8 cellular contexts compared by ENCODE assay signal in the genomic region with DNA sequence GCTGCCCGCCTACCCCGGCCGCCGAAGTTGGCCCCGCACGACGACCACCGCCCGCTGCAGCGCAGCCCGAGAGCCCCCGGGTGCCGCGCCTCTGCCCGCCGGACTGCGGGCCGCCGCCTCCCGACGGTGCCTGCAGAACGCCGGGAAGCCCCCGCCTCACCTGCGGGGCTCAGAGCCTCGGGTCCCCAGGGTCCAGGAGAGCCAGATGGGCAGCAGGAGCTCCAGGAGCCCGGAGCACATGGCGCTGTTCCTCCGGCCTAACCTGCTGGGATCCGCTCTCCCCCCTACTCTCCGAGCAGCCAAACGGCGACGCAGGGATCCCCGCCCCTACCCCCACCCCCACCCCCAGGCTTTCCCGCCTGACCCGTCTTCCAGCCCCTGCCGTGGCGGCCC. TPM values are rescaled to one million over a fixed set of nuclear protein-coding genes. Genes with fewer than 3 reads are reported as not detected.
A peak's percentile ranks its signal among the peaks of the same experiment; 100 is the strongest.
DNase-seq lines count a peak whose midpoint lies in the region; ATAC-seq and TF ChIP-seq lines count a peak whose summit lies in the region.

No MANE protein-coding gene starts in this region.

- TF ChIP-seq CTCF in WERI-Rb-1 (IDR thresholded peaks at IDR 0.05; ENCODE audit: low read depth, low read length) (no peak), transverse colon (IDR thresholded peaks at IDR 0.05) (no peak)

- H3K9me3 Mint-ChIP-seq in activated naive CD8-positive, alpha-beta T cell (ENCODE audit: low read depth): no peaks in the 10 kb centered on the region
- H3K9me3 Mint-ChIP-seq in activated naive CD8-positive, alpha-beta T cell treated with anti-CD3 and anti-CD28 coated beads, Interleukin-2, amount 50 U/mL, for 24 hours: peaks cover 6% of the 10 kb centered on the region

- WGBS in transverse colon (ENCODE audit: low coverage in 1 of 2), 2 donors: 25% methylated on average over 16 of the region's 39 CpGs; no CpG with 5 or more reads in 1 of the 2 donors

- in situ Hi-C loops in transverse colon (cut with MboI; ENCODE audit: low pct_ligation_motif_present in 1 of 4, low pct_unique_long_range_greater_than_20kb in 1 of 4, low sequenced_read_pairs in 3 of 4): no loop called here

- H3K36me3 ChIP-seq in WERI-Rb-1 (peaks cover 16% of the 10 kb centered on the region), transverse colon (no peaks in the 10 kb centered on the region)

- DNase-seq in activated naive CD8-positive, alpha-beta T cell treated with anti-CD3 and anti-CD28 coated beads, Interleukin-2, amount 50 U/mL, for 24 hours: no peak
- DNase-seq in WERI-Rb-1: peak; percentile 76
- DNase-seq in left kidney (ENCODE audit: low read depth, low spot score): peak; percentile 52
- no peak for DNase-seq in transverse colon
- no peak for DNase-seq in A172 (ENCODE audit: low spot score)
- DNase-seq in pons (ENCODE audit: low spot score): no peak

- ATAC-seq in activated naive CD8-positive, alpha-beta T cell treated with anti-CD3 and anti-CD28 coated beads, Interleukin-2, amount 50 U/mL, for 24 hours: no peak
- ATAC-seq in HG03565 (IDR thresholded peaks at IDR 0.05; ENCODE audit: unreplicated experiment): no peak

- H3K9me3 ChIP-seq in WERI-Rb-1 (ENCODE audit: severe bottlenecking) (no peaks in the 10 kb centered on the region), transverse colon (no peaks in the 10 kb centered on the region)

- H3K27ac ChIP-seq in WERI-Rb-1: peak overlapping the region; percentile 99
- H3K27ac ChIP-seq in transverse colon: no peak overlapping the region

- peak overlapping the region; percentile 52 for H3K4me3 ChIP-seq in WERI-Rb-1 (ENCODE audit: low read depth, low read length)
- peak overlapping the region in 3 of 4 donors; percentile 20 to 43 (median 35) for H3K4me3 ChIP-seq in transverse colon

- no peak for TF ChIP-seq POLR2A in transverse colon (IDR thresholded peaks at IDR 0.05)

- TF ChIP-seq EP300 in transverse colon (IDR thresholded peaks at IDR 0.05; ENCODE audit: low read depth): no peak

- H3K27me3 Mint-ChIP-seq in activated naive CD8-positive, alpha-beta T cell: peaks cover 42% of the 10 kb centered on the region
- peaks cover 34% of the 10 kb centered on the region for H3K27me3 Mint-ChIP-seq in activated naive CD8-positive, alpha-beta T cell treated with anti-CD3 and anti-CD28 coated beads, Interleukin-2, amount 50 U/mL, for 24 hours

- intact Hi-C loops in transverse colon (cut with DNase I; ENCODE audit: low total_unique reads): no loop called here

- H3K4me3 Mint-ChIP-seq in activated naive CD8-positive, alpha-beta T cell: peak overlapping the region; percentile 75
- H3K4me3 Mint-ChIP-seq in activated naive CD8-positive, alpha-beta T cell treated with anti-CD3 and anti-CD28 coated beads, Interleukin-2, amount 50 U/mL, for 24 hours: no peak overlapping the region

- H3K4me1 Mint-ChIP-seq in activated naive CD8-positive, alpha-beta T cell (ENCODE audit: low read depth): peaks cover 3% of the 10 kb centered on the region
- peaks cover 4% of the 10 kb centered on the region for H3K4me1 Mint-ChIP-seq in activated naive CD8-positive, alpha-beta T cell treated with anti-CD3 and anti-CD28 coated beads, Interleukin-2, amount 50 U/mL, for 24 hours

- peaks cover 0 to 15% (median 2%) of the 10 kb centered on the region in 4 donors for H3K4me1 ChIP-seq in transverse colon

- no peak overlapping the region for H3K27ac Mint-ChIP-seq in activated naive CD8-positive, alpha-beta T cell
- no peak overlapping the region for H3K27ac Mint-ChIP-seq in activated naive CD8-positive, alpha-beta T cell treated with anti-CD3 and anti-CD28 coated beads, Interleukin-2, amount 50 U/mL, for 24 hours

- peaks cover 2% of the 10 kb centered on the region for H3K36me3 Mint-ChIP-seq in activated naive CD8-positive, alpha-beta T cell
- peaks cover 3% of the 10 kb centered on the region for H3K36me3 Mint-ChIP-seq in activated naive CD8-positive, alpha-beta T cell treated with anti-CD3 and anti-CD28 coated beads, Interleukin-2, amount 50 U/mL, for 24 hours (ENCODE audit: low read depth)

- no peaks in the 10 kb centered on the region for H3K27me3 ChIP-seq in WERI-Rb-1 (ENCODE audit: insufficient read depth, low read depth, severe bottlenecking)
- peaks cover 58% of the 10 kb centered on the region for H3K27me3 ChIP-seq in transverse colon

RNA-seq across cellular contexts. Expression of gene GABRB3, which starts 0.6 kb away (rescaled TPM):
- 1 to 10 TPM in 2 of 4 donors, under 1 TPM in 2; 0.20 to 3.8 (median 1.2) TPM for total RNA-seq in transverse colon
- total RNA-seq in A172 (2014; rRNA removed; shearing (Covaris generic)): not detected in 2 replicates

Comparison
In these comparisons a context has a peak if more than half of its experiments do, and no peak if none do; other contexts are left out.
1. DNase-seq: peak in WERI-Rb-1 (single experiment) and left kidney (single experiment); none in activated naive CD8-positive, alpha-beta T cell treated with anti-CD3 and anti-CD28 coated beads, Interleukin-2, amount 50 U/mL, for 24 hours (single experiment), transverse colon (single experiment), A172 (single experiment) and pons (single experiment).